Comparison of ENCODE assay signal across 1 cellular context in the genomic region with DNA sequence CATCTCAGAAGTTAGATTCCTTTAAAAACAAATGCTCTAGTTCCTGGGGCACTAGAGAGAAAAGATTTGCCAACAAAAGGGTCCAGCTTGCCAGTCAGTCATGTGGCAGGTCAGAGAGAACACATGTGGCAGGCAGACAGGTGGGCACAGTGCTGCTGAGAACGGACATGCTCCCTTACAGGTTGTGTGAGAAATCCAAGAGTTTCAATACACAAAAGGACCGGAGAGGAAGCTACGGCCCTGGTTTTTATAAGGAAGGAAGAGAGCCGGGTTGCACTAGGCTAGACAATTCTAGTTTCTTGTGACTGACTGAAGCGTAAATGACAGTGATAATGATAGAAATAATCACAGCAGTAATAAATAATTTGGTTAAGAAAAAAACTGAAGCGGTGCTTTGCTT.
TF ChIP-seq lines count a peak whose summit lies in the region.

No MANE protein-coding gene starts in this region.

TF ChIP-seq in H1, 55 proteins besides CTCF, POLR2A, EP300 and RAD21:
- TF ChIP-seq CEBPB (IDR thresholded peaks at IDR 0.05; ENCODE audit: low read depth, low read length) (no peak), KDM5A (IDR thresholded peaks at IDR 0.05; ENCODE audit: low read length) (no peak)
